1 cellular context compared by ENCODE assay signal in the genomic region with DNA sequence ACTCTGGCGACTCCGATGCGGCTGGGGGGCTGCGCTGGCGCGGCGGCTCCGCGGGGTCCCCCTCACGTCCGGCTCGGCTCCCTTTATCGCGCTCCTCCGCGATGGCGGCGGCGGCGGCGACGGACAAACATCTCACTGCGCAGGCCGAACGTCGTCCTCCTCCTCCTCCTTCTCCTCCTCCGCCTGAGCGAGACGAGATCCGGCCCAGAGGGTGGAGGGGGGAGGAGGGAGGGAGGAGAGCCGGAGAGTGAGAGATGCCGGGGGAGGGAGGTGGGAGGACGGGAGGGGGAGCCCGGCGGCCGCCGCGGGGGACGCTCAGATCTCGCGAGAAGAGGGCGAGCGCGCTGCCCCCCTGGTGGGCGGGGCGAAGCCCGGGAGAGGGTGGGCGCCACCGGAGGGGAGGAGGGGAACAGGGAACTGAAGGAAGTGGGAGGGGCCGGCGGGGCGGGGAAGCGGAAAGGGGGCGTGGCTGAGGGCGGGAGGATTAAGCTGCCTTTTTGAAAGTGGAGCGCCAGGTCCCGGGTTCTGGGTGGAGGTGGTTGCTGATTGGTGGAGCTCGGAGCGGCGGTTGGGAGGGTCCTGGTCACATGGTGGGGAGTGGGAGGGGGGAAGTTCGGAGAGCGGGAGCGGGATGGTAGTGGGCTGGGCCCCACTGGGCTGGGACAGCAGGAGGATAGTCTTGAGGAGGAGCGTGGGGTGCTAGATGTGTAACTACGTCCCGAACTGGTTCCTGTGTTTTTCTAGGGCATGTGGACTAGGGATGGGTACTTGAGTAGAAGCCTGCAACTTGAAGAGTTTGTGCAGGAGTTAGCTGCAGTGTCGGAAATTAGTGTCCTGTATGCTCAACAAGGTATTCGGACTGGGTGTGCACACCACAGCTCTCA.
TF ChIP-seq lines count a peak whose summit lies in the region.

A gene (minus strand): TSS at position 159 of the 884 bp plus-strand sequence. CDS start 354 bp downstream, outside the sequence.

TF ChIP-seq in GM12878, 131 proteins besides CTCF, POLR2A, EP300 and RAD21 (continued from another document and continues in another):
- TF ChIP-seq GATAD2B (conservative IDR thresholded peaks at IDR 0.05; ENCODE audit: low read depth) (peak; percentile 46; the same call in 1 of the 2 replicates), LARP7 (IDR thresholded peaks at IDR 0.05) (no peak), MEF2B (IDR thresholded peaks at IDR 0.05; ENCODE audit: partially characterized antibody, poor library complexity, severe bottlenecking) (no peak), KLF5 (IDR thresholded peaks at IDR 0.05; ENCODE audit: partially characterized antibody) (no peak), MXI1 (IDR thresholded peaks at IDR 0.05; ENCODE audit: low read depth, low read length) (peak; percentile 58; the same call in 1 of the 2 replicates), SMAD1 (IDR thresholded peaks at IDR 0.05; ENCODE audit: low read depth, partially characterized antibody) (no peak), NBN (IDR thresholded peaks at IDR 0.05) (peak; percentile 91), ZNF274 (IDR thresholded peaks at IDR 0.05; ENCODE audit: insufficient read depth, insufficient read length) (no peak), RELA (IDR thresholded peaks at IDR 0.05; ENCODE audit: borderline replicate concordance, partially characterized antibody) (no peak), BACH1 (IDR thresholded peaks at IDR 0.05; ENCODE audit: borderline replicate concordance) (peak; percentile 74; the same call in 1 of the 2 replicates), NR2C1 (IDR thresholded peaks at IDR 0.05) (no peak), STAT1 (conservative IDR thresholded peaks at IDR 0.05) (no peak), ZNF622 (IDR thresholded peaks at IDR 0.05) (no peak), KDM1A (IDR thresholded peaks at IDR 0.05; ENCODE audit: borderline replicate concordance) (no peak), PAX8 (IDR thresholded peaks at IDR 0.05) (no peak), EZH2 (IDR thresholded peaks at IDR 0.05; ENCODE audit: borderline replicate concordance, control insufficient read depth, low read depth, low read length) (no peak), ZNF384 (IDR thresholded peaks at IDR 0.05; ENCODE audit: borderline replicate concordance, low read depth, low read length) (no peak), ATF7 (IDR thresholded peaks at IDR 0.05; ENCODE audit: low read depth) (no peak), CBFB (IDR thresholded peaks at IDR 0.05; ENCODE audit: low read depth) (peak; percentile 53; the same call in 1 of the 2 replicates), CBX3 (IDR thresholded peaks at IDR 0.05; ENCODE audit: borderline replicate concordance, low read depth) (no peak), HDAC6 (IDR thresholded peaks at IDR 0.05; ENCODE audit: unreplicated experiment) (no peak), GABPA (IDR thresholded peaks at IDR 0.05; ENCODE audit: low read depth) (no peak), MTA3 (IDR thresholded peaks at IDR 0.05; ENCODE audit: borderline replicate concordance, low read length) (no peak), BHLHE40 (IDR thresholded peaks at IDR 0.05; ENCODE audit: borderline replicate concordance in 1 of 2, low read depth in 2 of 2, low read length in 1 of 2) (no peak), IKZF2 (IDR thresholded peaks at IDR 0.05) (peak; percentile 46 to 57; a peak in 2 of 4 replicates), RBBP5 (conservative IDR thresholded peaks at IDR 0.05) (no peak), SMARCA5 (IDR thresholded peaks at IDR 0.05) (peak; percentile 47; the same call in 1 of the 2 replicates), MYB (IDR thresholded peaks at IDR 0.05; ENCODE audit: borderline replicate concordance, low read depth, low read length) (no peak), NFIC (IDR thresholded peaks at IDR 0.05; ENCODE audit: low read depth, low read length) (no peak), HDGF (IDR thresholded peaks at IDR 0.05) (peak; percentile 97), IKZF1 (conservative IDR thresholded peaks at IDR 0.05) (peak; percentile 15), STAT3 (IDR thresholded peaks at IDR 0.05; ENCODE audit: low read depth, low read length) (peak; percentile 76; the same call in 1 of the 2 replicates), ZNF24 (IDR thresholded peaks at IDR 0.05) (no peak), FOXM1 (IDR thresholded peaks at IDR 0.05; ENCODE audit: low read depth, low read length) (no peak)
- TF ChIP-seq, protein P1, sequence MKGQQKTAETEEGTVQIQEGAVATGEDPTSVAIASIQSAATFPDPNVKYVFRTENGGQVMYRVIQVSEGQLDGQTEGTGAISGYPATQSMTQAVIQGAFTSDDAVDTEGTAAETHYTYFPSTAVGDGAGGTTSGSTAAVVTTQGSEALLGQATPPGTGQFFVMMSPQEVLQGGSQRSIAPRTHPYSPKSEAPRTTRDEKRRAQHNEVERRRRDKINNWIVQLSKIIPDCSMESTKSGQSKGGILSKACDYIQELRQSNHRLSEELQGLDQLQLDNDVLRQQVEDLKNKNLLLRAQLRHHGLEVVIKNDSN (IDR thresholded peaks at IDR 0.05; ENCODE audit: borderline replicate concordance, extremely low read length, insufficient read depth, low read depth, low read length): peak; percentile 77
- TF ChIP-seq, protein P2, sequence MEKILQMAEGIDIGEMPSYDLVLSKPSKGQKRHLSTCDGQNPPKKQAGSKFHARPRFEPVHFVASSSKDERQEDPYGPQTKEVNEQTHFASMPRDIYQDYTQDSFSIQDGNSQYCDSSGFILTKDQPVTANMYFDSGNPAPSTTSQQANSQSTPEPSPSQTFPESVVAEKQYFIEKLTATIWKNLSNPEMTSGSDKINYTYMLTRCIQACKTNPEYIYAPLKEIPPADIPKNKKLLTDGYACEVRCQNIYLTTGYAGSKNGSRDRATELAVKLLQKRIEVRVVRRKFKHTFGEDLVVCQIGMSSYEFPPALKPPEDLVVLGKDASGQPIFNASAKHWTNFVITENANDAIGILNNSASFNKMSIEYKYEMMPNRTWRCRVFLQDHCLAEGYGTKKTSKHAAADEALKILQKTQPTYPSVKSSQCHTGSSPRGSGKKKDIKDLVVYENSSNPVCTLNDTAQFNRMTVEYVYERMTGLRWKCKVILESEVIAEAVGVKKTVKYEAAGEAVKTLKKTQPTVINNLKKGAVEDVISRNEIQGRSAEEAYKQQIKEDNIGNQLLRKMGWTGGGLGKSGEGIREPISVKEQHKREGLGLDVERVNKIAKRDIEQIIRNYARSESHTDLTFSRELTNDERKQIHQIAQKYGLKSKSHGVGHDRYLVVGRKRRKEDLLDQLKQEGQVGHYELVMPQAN (conservative IDR thresholded peaks at IDR 0.05): peak; percentile 79
- TF ChIP-seq, protein P3, sequence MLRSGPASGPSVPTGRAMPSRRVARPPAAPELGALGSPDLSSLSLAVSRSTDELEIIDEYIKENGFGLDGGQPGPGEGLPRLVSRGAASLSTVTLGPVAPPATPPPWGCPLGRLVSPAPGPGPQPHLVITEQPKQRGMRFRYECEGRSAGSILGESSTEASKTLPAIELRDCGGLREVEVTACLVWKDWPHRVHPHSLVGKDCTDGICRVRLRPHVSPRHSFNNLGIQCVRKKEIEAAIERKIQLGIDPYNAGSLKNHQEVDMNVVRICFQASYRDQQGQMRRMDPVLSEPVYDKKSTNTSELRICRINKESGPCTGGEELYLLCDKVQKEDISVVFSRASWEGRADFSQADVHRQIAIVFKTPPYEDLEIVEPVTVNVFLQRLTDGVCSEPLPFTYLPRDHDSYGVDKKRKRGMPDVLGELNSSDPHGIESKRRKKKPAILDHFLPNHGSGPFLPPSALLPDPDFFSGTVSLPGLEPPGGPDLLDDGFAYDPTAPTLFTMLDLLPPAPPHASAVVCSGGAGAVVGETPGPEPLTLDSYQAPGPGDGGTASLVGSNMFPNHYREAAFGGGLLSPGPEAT (IDR thresholded peaks at IDR 0.05; ENCODE audit: low read depth): 0 out of 2 replicates have a peak, but pooled peaks have one; percentile 38
- TF ChIP-seq, protein P4, sequence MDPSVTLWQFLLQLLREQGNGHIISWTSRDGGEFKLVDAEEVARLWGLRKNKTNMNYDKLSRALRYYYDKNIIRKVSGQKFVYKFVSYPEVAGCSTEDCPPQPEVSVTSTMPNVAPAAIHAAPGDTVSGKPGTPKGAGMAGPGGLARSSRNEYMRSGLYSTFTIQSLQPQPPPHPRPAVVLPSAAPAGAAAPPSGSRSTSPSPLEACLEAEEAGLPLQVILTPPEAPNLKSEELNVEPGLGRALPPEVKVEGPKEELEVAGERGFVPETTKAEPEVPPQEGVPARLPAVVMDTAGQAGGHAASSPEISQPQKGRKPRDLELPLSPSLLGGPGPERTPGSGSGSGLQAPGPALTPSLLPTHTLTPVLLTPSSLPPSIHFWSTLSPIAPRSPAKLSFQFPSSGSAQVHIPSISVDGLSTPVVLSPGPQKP (IDR thresholded peaks at IDR 0.05; ENCODE audit: low read depth, low read length): no peak
- TF ChIP-seq, protein P5, sequence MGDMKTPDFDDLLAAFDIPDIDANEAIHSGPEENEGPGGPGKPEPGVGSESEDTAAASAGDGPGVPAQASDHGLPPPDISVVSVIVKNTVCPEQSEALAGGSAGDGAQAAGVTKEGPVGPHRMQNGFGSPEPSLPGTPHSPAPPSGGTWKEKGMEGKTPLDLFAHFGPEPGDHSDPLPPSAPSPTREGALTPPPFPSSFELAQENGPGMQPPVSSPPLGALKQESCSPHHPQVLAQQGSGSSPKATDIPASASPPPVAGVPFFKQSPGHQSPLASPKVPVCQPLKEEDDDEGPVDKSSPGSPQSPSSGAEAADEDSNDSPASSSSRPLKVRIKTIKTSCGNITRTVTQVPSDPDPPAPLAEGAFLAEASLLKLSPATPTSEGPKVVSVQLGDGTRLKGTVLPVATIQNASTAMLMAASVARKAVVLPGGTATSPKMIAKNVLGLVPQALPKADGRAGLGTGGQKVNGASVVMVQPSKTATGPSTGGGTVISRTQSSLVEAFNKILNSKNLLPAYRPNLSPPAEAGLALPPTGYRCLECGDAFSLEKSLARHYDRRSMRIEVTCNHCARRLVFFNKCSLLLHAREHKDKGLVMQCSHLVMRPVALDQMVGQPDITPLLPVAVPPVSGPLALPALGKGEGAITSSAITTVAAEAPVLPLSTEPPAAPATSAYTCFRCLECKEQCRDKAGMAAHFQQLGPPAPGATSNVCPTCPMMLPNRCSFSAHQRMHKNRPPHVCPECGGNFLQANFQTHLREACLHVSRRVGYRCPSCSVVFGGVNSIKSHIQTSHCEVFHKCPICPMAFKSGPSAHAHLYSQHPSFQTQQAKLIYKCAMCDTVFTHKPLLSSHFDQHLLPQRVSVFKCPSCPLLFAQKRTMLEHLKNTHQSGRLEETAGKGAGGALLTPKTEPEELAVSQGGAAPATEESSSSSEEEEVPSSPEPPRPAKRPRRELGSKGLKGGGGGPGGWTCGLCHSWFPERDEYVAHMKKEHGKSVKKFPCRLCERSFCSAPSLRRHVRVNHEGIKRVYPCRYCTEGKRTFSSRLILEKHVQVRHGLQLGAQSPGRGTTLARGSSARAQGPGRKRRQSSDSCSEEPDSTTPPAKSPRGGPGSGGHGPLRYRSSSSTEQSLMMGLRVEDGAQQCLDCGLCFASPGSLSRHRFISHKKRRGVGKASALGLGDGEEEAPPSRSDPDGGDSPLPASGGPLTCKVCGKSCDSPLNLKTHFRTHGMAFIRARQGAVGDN (IDR thresholded peaks at IDR 0.05): no peak
- TF ChIP-seq, protein P6, sequence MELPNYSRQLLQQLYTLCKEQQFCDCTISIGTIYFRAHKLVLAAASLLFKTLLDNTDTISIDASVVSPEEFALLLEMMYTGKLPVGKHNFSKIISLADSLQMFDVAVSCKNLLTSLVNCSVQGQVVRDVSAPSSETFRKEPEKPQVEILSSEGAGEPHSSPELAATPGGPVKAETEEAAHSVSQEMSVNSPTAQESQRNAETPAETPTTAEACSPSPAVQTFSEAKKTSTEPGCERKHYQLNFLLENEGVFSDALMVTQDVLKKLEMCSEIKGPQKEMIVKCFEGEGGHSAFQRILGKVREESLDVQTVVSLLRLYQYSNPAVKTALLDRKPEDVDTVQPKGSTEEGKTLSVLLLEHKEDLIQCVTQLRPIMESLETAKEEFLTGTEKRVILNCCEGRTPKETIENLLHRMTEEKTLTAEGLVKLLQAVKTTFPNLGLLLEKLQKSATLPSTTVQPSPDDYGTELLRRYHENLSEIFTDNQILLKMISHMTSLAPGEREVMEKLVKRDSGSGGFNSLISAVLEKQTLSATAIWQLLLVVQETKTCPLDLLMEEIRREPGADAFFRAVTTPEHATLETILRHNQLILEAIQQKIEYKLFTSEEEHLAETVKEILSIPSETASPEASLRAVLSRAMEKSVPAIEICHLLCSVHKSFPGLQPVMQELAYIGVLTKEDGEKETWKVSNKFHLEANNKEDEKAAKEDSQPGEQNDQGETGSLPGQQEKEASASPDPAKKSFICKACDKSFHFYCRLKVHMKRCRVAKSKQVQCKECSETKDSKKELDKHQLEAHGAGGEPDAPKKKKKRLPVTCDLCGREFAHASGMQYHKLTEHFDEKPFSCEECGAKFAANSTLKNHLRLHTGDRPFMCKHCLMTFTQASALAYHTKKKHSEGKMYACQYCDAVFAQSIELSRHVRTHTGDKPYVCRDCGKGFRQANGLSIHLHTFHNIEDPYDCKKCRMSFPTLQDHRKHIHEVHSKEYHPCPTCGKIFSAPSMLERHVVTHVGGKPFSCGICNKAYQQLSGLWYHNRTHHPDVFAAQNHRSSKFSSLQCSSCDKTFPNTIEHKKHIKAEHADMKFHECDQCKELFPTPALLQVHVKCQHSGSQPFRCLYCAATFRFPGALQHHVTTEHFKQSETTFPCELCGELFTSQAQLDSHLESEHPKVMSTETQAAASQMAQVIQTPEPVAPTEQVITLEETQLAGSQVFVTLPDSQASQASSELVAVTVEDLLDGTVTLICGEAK (IDR thresholded peaks at IDR 0.05; ENCODE audit: borderline replicate concordance): no peak
- TF ChIP-seq, protein P7, sequence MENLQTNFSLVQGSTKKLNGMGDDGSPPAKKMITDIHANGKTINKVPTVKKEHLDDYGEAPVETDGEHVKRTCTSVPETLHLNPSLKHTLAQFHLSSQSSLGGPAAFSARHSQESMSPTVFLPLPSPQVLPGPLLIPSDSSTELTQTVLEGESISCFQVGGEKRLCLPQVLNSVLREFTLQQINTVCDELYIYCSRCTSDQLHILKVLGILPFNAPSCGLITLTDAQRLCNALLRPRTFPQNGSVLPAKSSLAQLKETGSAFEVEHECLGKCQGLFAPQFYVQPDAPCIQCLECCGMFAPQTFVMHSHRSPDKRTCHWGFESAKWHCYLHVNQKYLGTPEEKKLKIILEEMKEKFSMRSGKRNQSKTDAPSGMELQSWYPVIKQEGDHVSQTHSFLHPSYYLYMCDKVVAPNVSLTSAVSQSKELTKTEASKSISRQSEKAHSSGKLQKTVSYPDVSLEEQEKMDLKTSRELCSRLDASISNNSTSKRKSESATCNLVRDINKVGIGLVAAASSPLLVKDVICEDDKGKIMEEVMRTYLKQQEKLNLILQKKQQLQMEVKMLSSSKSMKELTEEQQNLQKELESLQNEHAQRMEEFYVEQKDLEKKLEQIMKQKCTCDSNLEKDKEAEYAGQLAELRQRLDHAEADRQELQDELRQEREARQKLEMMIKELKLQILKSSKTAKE (IDR thresholded peaks at IDR 0.05; ENCODE audit: low read depth, poor library complexity, severe bottlenecking): no peak
- TF ChIP-seq, protein P8, sequence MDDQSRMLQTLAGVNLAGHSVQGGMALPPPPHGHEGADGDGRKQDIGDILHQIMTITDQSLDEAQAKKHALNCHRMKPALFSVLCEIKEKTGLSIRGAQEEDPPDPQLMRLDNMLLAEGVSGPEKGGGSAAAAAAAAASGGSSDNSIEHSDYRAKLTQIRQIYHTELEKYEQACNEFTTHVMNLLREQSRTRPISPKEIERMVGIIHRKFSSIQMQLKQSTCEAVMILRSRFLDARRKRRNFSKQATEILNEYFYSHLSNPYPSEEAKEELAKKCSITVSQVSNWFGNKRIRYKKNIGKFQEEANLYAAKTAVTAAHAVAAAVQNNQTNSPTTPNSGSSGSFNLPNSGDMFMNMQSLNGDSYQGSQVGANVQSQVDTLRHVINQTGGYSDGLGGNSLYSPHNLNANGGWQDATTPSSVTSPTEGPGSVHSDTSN (IDR thresholded peaks at IDR 0.05; ENCODE audit: insufficient replicate concordance, low read depth, low read length): no peak
